Comparison of ENCODE assay signal across 1 cellular context in genomic region chr16:30941600-30942420, GRCh38.
TF ChIP-seq lines count a peak whose summit lies in the region.

No MANE protein-coding gene starts in this region.

TF ChIP-seq in HepG2, 621 proteins besides CTCF, POLR2A, EP300 and RAD21 (continued from another document and continues in another):
- TF ChIP-seq AHDC1 (CRISPR knock-in tag; IDR thresholded peaks at IDR 0.05; ENCODE audit: borderline replicate concordance), result 0 out of 2 replicates have a peak, but pooled peaks have one; percentile 11
- TF ChIP-seq ZNF414 (CRISPR knock-in tag; IDR thresholded peaks at IDR 0.05), result peak; percentile 88
- TF ChIP-seq ARID4A (CRISPR knock-in tag; IDR thresholded peaks at IDR 0.05; ENCODE audit: borderline replicate concordance), result peak; percentile 79; the same call in 1 of the 2 replicates
- TF ChIP-seq ZNF451 (CRISPR knock-in tag; IDR thresholded peaks at IDR 0.05), result no peak
- TF ChIP-seq CBX2 (IDR thresholded peaks at IDR 0.05; ENCODE audit: low read depth, low read length), result no peak
- TF ChIP-seq CBX2 (CRISPR knock-in tag; IDR thresholded peaks at IDR 0.05; ENCODE audit: low read depth), result no peak
- peak; percentile 80 for TF ChIP-seq THAP11 (CRISPR knock-in tag; IDR thresholded peaks at IDR 0.05)
- TF ChIP-seq ZBTB42 (CRISPR knock-in tag; IDR thresholded peaks at IDR 0.05), result no peak
- no peak for TF ChIP-seq PHF20 (CRISPR knock-in tag; IDR thresholded peaks at IDR 0.05)
- no peak for TF ChIP-seq CCAR2 (optimal IDR thresholded peaks at IDR 0.05; ENCODE audit: low read depth, low read length)
- TF ChIP-seq ZNF790 (CRISPR knock-in tag; IDR thresholded peaks at IDR 0.05; ENCODE audit: borderline replicate concordance), result 0 out of 2 replicates have a peak, but pooled peaks have one; percentile 57
- no peak for TF ChIP-seq MEIS2 (CRISPR knock-in tag; IDR thresholded peaks at IDR 0.05)
- peak; percentile 54; the same call in 1 of the 2 replicates for TF ChIP-seq ZFX (CRISPR knock-in tag; IDR thresholded peaks at IDR 0.05; ENCODE audit: low read depth)
- no peak for TF ChIP-seq KMT2B (CRISPR knock-in tag; IDR thresholded peaks at IDR 0.05)
- 0 out of 2 replicates have a peak, but pooled peaks have one; percentile 44 for TF ChIP-seq ZFP82 (CRISPR knock-in tag; IDR thresholded peaks at IDR 0.05; ENCODE audit: borderline replicate concordance)
- TF ChIP-seq REPIN1 (CRISPR knock-in tag; IDR thresholded peaks at IDR 0.05; ENCODE audit: borderline replicate concordance, low read depth), result no peak
- TF ChIP-seq MNT (IDR thresholded peaks at IDR 0.05), result no peak
- TF ChIP-seq LBX2 (CRISPR knock-in tag; IDR thresholded peaks at IDR 0.05; ENCODE audit: borderline replicate concordance), result 0 out of 2 replicates have a peak, but pooled peaks have one; percentile 58
- no peak for TF ChIP-seq HNRNPL (IDR thresholded peaks at IDR 0.05; ENCODE audit: low read depth, low read length)
- no peak for TF ChIP-seq ZNF503 (CRISPR knock-in tag; IDR thresholded peaks at IDR 0.05)
- 0 out of 2 replicates have a peak, but pooled peaks have one; percentile 49 for TF ChIP-seq MTERF4 (CRISPR knock-in tag; IDR thresholded peaks at IDR 0.05)
- TF ChIP-seq ZNF446 (CRISPR knock-in tag; IDR thresholded peaks at IDR 0.05), result no peak
- TF ChIP-seq KDM2A (CRISPR knock-in tag; IDR thresholded peaks at IDR 0.05; ENCODE audit: borderline replicate concordance, low read depth), result peak; percentile 62; the same call in 1 of the 2 replicates
- TF ChIP-seq LCORL (IDR thresholded peaks at IDR 0.05), result no peak
- no peak; the same call in 1 of the 2 replicates for TF ChIP-seq LCORL (CRISPR knock-in tag; IDR thresholded peaks at IDR 0.05)
- peak; percentile 59 for TF ChIP-seq TGIF2 (CRISPR knock-in tag; IDR thresholded peaks at IDR 0.05)
- 0 out of 2 replicates have a peak, but pooled peaks have one; percentile 76 for TF ChIP-seq ZBTB39 (CRISPR knock-in tag; IDR thresholded peaks at IDR 0.05)
- no peak for TF ChIP-seq ZNF337 (CRISPR knock-in tag; IDR thresholded peaks at IDR 0.05; ENCODE audit: borderline replicate concordance, low read depth)
- TF ChIP-seq ERF (CRISPR knock-in tag; IDR thresholded peaks at IDR 0.05), result peak; percentile 66; the same call in 1 of the 2 replicates
- TF ChIP-seq HIVEP1 (CRISPR knock-in tag; IDR thresholded peaks at IDR 0.05), result no peak
- TF ChIP-seq ZNF441 (CRISPR knock-in tag; IDR thresholded peaks at IDR 0.05; ENCODE audit: borderline replicate concordance), result peak; percentile 78
- TF ChIP-seq TARDBP (CRISPR knock-in tag; IDR thresholded peaks at IDR 0.05), result peak; percentile 72; the same call in 1 of the 2 replicates
- peak; percentile 80; the same call in 1 of the 2 replicates for TF ChIP-seq ZFP91 (CRISPR knock-in tag; IDR thresholded peaks at IDR 0.05; ENCODE audit: borderline replicate concordance)
- no peak for TF ChIP-seq ZNF615 (CRISPR knock-in tag; IDR thresholded peaks at IDR 0.05; ENCODE audit: borderline replicate concordance)
